In genomic region chr20:54257090-54257816, GRCh38 we compare ENCODE assay signal across 15 cellular contexts. TPM values are rescaled to one million over a fixed set of nuclear protein-coding genes. Genes with fewer than 3 reads are reported as not detected.
A peak's percentile ranks its signal among the peaks of the same experiment; 100 is the strongest.
DNase-seq lines count a peak whose midpoint lies in the region; ATAC-seq and TF ChIP-seq lines count a peak whose summit lies in the region.
"Had no signal": no experiment of that assay in that cellular context is flagged by ENCODE, and none has a peak within 500 bp of the region (broad histone marks: within the 10 kb centered on the region; RNA-seq: fewer than 3 reads in every experiment).

No MANE protein-coding gene starts in this region.

- H3K27ac ChIP-seq in heart left ventricle, result no peak overlapping the region
- H3K27ac ChIP-seq in adrenal gland, result no peak overlapping the region
- no peak overlapping the region for H3K27ac ChIP-seq in uterus
- H3K27ac ChIP-seq in sigmoid colon, result no peak overlapping the region
- H3K27ac ChIP-seq: parathyroid adenoma, Peyer's patch, stomach, VCaP had no signal

- WGBS in heart left ventricle, 4 donors, result 66 to 73% (median 69%) methylated on average over 4 of the region's 4 CpGs
- 62 to 69% (median 65%) methylated on average over 4 of the region's 4 CpGs for WGBS in adrenal gland, 4 donors
- 66 to 74% methylated on average over 4 of the region's 4 CpGs for WGBS in sigmoid colon, 2 donors

- H3K27me3 ChIP-seq in heart left ventricle (no peaks in the 10 kb centered on the region), adrenal gland (no peaks in the 10 kb centered on the region), uterus (no peaks in the 10 kb centered on the region), sigmoid colon (no peaks in the 10 kb centered on the region)
- H3K27me3 ChIP-seq: Peyer's patch, stomach had no signal

- peak in 3 of 4 donors; percentile 44 to 87 (median 76) for ATAC-seq in heart left ventricle

- TF ChIP-seq POLR2A in heart left ventricle (IDR thresholded peaks at IDR 0.05) (no peak), adrenal gland (IDR thresholded peaks at IDR 0.05) (peak in 1 of 2 donors; percentile 14), uterus (IDR thresholded peaks at IDR 0.05) (no peak), sigmoid colon (IDR thresholded peaks at IDR 0.05) (no peak)

- H3K4me3 ChIP-seq in heart left ventricle (no peak overlapping the region), adrenal gland (no peak overlapping the region), uterus (no peak overlapping the region), sigmoid colon (no peak overlapping the region)
- H3K4me3 ChIP-seq: Peyer's patch, stomach had no signal

- TF ChIP-seq EP300 in sigmoid colon (IDR thresholded peaks at IDR 0.05), result no peak

- H3K9me3 ChIP-seq in heart left ventricle, result no peaks in the 10 kb centered on the region
- H3K9me3 ChIP-seq in adrenal gland (replicated peaks in 1 of 3), result no peaks in the 10 kb centered on the region
- no peaks in the 10 kb centered on the region for H3K9me3 ChIP-seq in uterus
- no peaks in the 10 kb centered on the region for H3K9me3 ChIP-seq in sigmoid colon
- H3K9me3 ChIP-seq: Peyer's patch, stomach had no signal

- intact Hi-C loops in heart left ventricle (cut with DNase I) (no loop called here), cardiac septum (cut with DNase I) (no loop called here), adrenal gland (cut with DNase I) (no loop called here), uterus (cut with DNase I; ENCODE audit: low total_unique reads) (no loop called here), sigmoid colon (cut with DNase I) (no loop called here)

- no peak for TF ChIP-seq CTCF in heart left ventricle (IDR thresholded peaks at IDR 0.05)
- TF ChIP-seq CTCF in adrenal gland (IDR thresholded peaks at IDR 0.05), result no peak
- TF ChIP-seq CTCF in uterus (IDR thresholded peaks at IDR 0.05), result no peak
- no peak for TF ChIP-seq CTCF in sigmoid colon (IDR thresholded peaks at IDR 0.05)

- H3K36me3 ChIP-seq in heart left ventricle (no peaks in the 10 kb centered on the region), adrenal gland (replicated peaks in 1 of 2) (no peaks in the 10 kb centered on the region), uterus (no peaks in the 10 kb centered on the region), sigmoid colon (no peaks in the 10 kb centered on the region)
- H3K36me3 ChIP-seq: Peyer's patch, stomach had no signal

- DNase-seq in heart left ventricle (no peak), cardiac septum (ENCODE audit: low spot score) (no peak), adrenal gland (peak in 6 of 7 donors; percentile 36 to 72 (median 54)), hepatic stellate cell (ENCODE audit: low spot score) (peak; percentile 26), uterus (peak; percentile 16 to 17), sigmoid colon (no peak), SHP77 treated with DMSO at 0.1 percent for 48 hours (lab: John Stamatoyannopoulos, UW) (no peak), UCSD-AML1 (lab: John Stamatoyannopoulos, UW; ENCODE audit: unreplicated experiment) (no peak)
- DNase-seq: activated T-cell treated with anti-CD3 and anti-CD28 coated beads, Interleukin-2, amount 50 U/mL, for 24 hours; central memory CD4-positive, alpha-beta T cell; Peyer's patch; stimulated activated CD4-positive, alpha-beta T cell treated with anti-CD3 and anti-CD28 coated beads, Interleukin-4, amount 100 ng/mL, for 1 hour; stomach had no signal

- H3K4me1 ChIP-seq in heart left ventricle (no peaks in the 10 kb centered on the region), adrenal gland (replicated peaks in 1 of 2) (peaks cover 9 to 20% of the 10 kb centered on the region in 2 donors), uterus (no peaks in the 10 kb centered on the region), sigmoid colon (no peaks in the 10 kb centered on the region)
- H3K4me1 ChIP-seq: parathyroid adenoma, Peyer's patch, stomach had no signal

RNA-seq across cellular contexts. Expression of gene PFDN4, which starts 49.4 kb away (rescaled TPM):
- total RNA-seq in heart left ventricle (10 to 100 TPM; 21.0 to 92.0 (median 28.4) TPM), cardiac septum (28.1 TPM), adrenal gland (10 to 100 TPM; 18.7 to 89.2 (median 31.5) TPM), uterus (100 to 1,000 TPM in 3 of 4 donors, 10 to 100 TPM in 1; 36.9 to 157 (median 124) TPM), sigmoid colon (100 to 1,000 TPM in 3 of 4 donors, 10 to 100 TPM in 1; 75.9 to 284 (median 180) TPM)
- polyA plus RNA-seq in heart left ventricle (10 to 100 TPM; 48.5 to 78.7 TPM), adrenal gland (10 to 100 TPM; 47.3 to 59.1 (median 55.6) TPM), sigmoid colon (100 to 1,000 TPM in 1 of 3 donors, 10 to 100 TPM in 2; 55.3 to 101 (median 55.9) TPM)

Comparison
In these comparisons a context has a peak if more than half of its experiments do, and no peak if none do; other contexts are left out.
1. DNase-seq: peak in adrenal gland (6 of 7), hepatic stellate cell (single experiment) and uterus (2 of 2); none in heart left ventricle (0 of 5), cardiac septum (single experiment), sigmoid colon (single experiment), SHP77 treated with DMSO at 0.1 percent for 48 hours (single experiment) and UCSD-AML1 (single experiment).